In genomic region chr3:51984269-51984647, GRCh38 we compare ENCODE assay signal across 9 cellular contexts. TPM values are rescaled to one million over a fixed set of nuclear protein-coding genes. Genes with fewer than 3 reads are reported as not detected.
DNase-seq lines count a peak whose midpoint lies in the region; ATAC-seq and TF ChIP-seq lines count a peak whose summit lies in the region.
"Had no signal": no experiment of that assay in that cellular context is flagged by ENCODE, and none has a peak within 500 bp of the region (broad histone marks: within the 10 kb centered on the region; RNA-seq: fewer than 3 reads in every experiment).

No MANE protein-coding gene starts in this region.

- no peak overlapping the region for H3K56ac ChIP-seq in IMR-90 (ENCODE audit: extremely low read depth, insufficient read depth, low read length)

- no peak overlapping the region for H2BK15ac ChIP-seq in IMR-90 (ENCODE audit: low read depth, low read length)

- H3K9me1 ChIP-seq in IMR-90 (ENCODE audit: insufficient read depth, low read length): peaks cover 9% of the 10 kb centered on the region

- POLR2A ChIA-PET in IMR-90 (lab: Charles Lee; ENCODE audit: unreplicated experiment): no interaction called here
- POLR2A ChIA-PET in naive thymus-derived CD8-positive, alpha-beta T cell (lab: Charles Lee): interaction anchor here (2.3 to 3.6 kb wide), 4 partner anchors 9 to 72 kb away, joined by 8 to 41 read pairs (median 24); partner anchors contain the start of genes ABHD14A, ABHD14B, DUSP7 and RPL29

- H3K14ac ChIP-seq in IMR-90 (replicated peaks; ENCODE audit: low read depth, low read length): no peak overlapping the region

- no peak for TF ChIP-seq POLR2A in IMR-90 (IDR thresholded peaks at IDR 0.05; ENCODE audit: low read depth, low read length)

- H3K4me3 Mint-ChIP-seq in chondrocyte (ENCODE audit: unreplicated experiment): peak overlapping the region; percentile 88
- H3K4me3 Mint-ChIP-seq in naive thymus-derived CD8-positive, alpha-beta T cell: peak overlapping the region; percentile 53 to 99 (median 89)

- intact Hi-C loops in IMR-90 (cut with micrococcal nuclease): no loop called here

- dilution Hi-C loops in IMR-90 (cut with HindIII; ENCODE audit: low sequenced_read_pairs, unreplicated experiment): no loop called here

- no peak for TF ChIP-seq CTCF in 22Rv1 (IDR thresholded peaks at IDR 0.05)
- TF ChIP-seq CTCF in IMR-90 (conservative IDR thresholded peaks at IDR 0.05; ENCODE audit: low read depth, low read length): no peak
- no peak for TF ChIP-seq CTCF in chondrocyte (IDR thresholded peaks at IDR 0.05)

- no peak overlapping the region for H2BK20ac ChIP-seq in IMR-90 (ENCODE audit: low read depth, low read length)

- no peak for TF ChIP-seq RAD21 in IMR-90 (IDR thresholded peaks at IDR 0.05; ENCODE audit: low read length)

- peak overlapping the region; percentile 84 for H2BK5ac ChIP-seq in IMR-90 (ENCODE audit: low read depth, low read length, poor library complexity, severe bottlenecking)

- DNase-seq in IMR-90 (no peak), chondrocyte (ENCODE audit: low spot score) (no peak), NCI-H1436 (lab: John Stamatoyannopoulos, UW) (no peak), COLO668 (lab: John Stamatoyannopoulos, UW; ENCODE audit: unreplicated experiment) (no peak), HK-2 (ENCODE audit: unreplicated experiment) (no peak)
- no peak for DNase-seq in naive thymus-derived CD8-positive, alpha-beta T cell
- no peak for DNase-seq in activated CD4-positive, alpha-beta T cell treated with anti-CD3 and anti-CD28 coated beads for 48 hours
- DNase-seq: DMS79 treated with DMSO at 0.1 percent for 48 hours had no signal

- peak overlapping the region; percentile 96 for H2AK9ac ChIP-seq in IMR-90 (replicated peaks; ENCODE audit: low read depth, low read length, poor library complexity)

- H3K4me2 ChIP-seq in IMR-90 (ENCODE audit: low read depth, low read length): no peak overlapping the region

- no peak overlapping the region for H4K5ac ChIP-seq in IMR-90 (ENCODE audit: low read depth, low read length)

- H3K23ac ChIP-seq in IMR-90 (ENCODE audit: low read depth, low read length): no peak overlapping the region; the same call in 1 of the 2 replicates

- peaks cover 2% of the 10 kb centered on the region; the same call in 1 of the 2 replicates for H3K36me3 ChIP-seq in IMR-90 (ENCODE audit: control insufficient read depth, insufficient read depth, low read length)

- peaks cover 5 to 51% of the 10 kb centered on the region in 2 experiments; a peak in 3 of 4 replicates for H3K79me1 ChIP-seq in IMR-90 (ENCODE audit: low read depth in 1 of 2, low read length in 2 of 2)

- no peaks in the 10 kb centered on the region for H3K27me3 ChIP-seq in IMR-90 (ENCODE audit: control insufficient read depth, insufficient read depth, low read length)

- H4K91ac ChIP-seq in IMR-90 (ENCODE audit: insufficient read depth, low read depth, low read length): 0 out of 2 replicates have a peak overlapping the region, but pooled peaks have one; percentile 78

- H3K9me3 Mint-ChIP-seq in chondrocyte (ENCODE audit: low read depth): no peaks in the 10 kb centered on the region
- no peaks in the 10 kb centered on the region for H3K9me3 Mint-ChIP-seq in naive thymus-derived CD8-positive, alpha-beta T cell

- H3K36me3 Mint-ChIP-seq in chondrocyte (ENCODE audit: low read depth): no peaks in the 10 kb centered on the region
- H3K36me3 Mint-ChIP-seq in naive thymus-derived CD8-positive, alpha-beta T cell: no peaks in the 10 kb centered on the region

- peak overlapping the region; percentile 84 for H3K4ac ChIP-seq in IMR-90 (ENCODE audit: low read depth, low read length)

- no peak overlapping the region for H3K9ac ChIP-seq in IMR-90 (ENCODE audit: low read depth, low read length)

- H3K4me1 Mint-ChIP-seq in chondrocyte (ENCODE audit: low read depth): peaks cover 25% of the 10 kb centered on the region
- peaks cover 14 to 32% (median 28%) of the 10 kb centered on the region in 4 donors for H3K4me1 Mint-ChIP-seq in naive thymus-derived CD8-positive, alpha-beta T cell

- H3K27ac Mint-ChIP-seq in chondrocyte (ENCODE audit: unreplicated experiment): no peak overlapping the region
- peak overlapping the region in 9 of 10 donors; percentile 52 to 94 (median 83) for H3K27ac Mint-ChIP-seq in naive thymus-derived CD8-positive, alpha-beta T cell

- CTCF ChIA-PET in IMR-90 (lab: Yijun Ruan, JAX): no interaction called here

- in situ Hi-C loops in IMR-90 (cut with MboI; ENCODE audit: low sequenced_read_pairs): no loop called here

- H3K27ac ChIP-seq in 22Rv1: peak overlapping the region; percentile 99
- H3K27ac ChIP-seq in IMR-90 (ENCODE audit: insufficient read depth, low read length): no peak overlapping the region

- peaks cover 13% of the 10 kb centered on the region for H3K4me1 ChIP-seq in IMR-90 (ENCODE audit: control insufficient read depth, insufficient read depth, low read length)

- no peak overlapping the region for H3K4me3 ChIP-seq in IMR-90 (ENCODE audit: insufficient read depth, low read depth, low read length)

- peak overlapping the region in 1 of 2 experiments; percentile 79; a peak in 1 of 4 replicates for H4K8ac ChIP-seq in IMR-90 (ENCODE audit: low read depth in 2 of 2, low read length in 2 of 2)

- H2BK120ac ChIP-seq in IMR-90 (ENCODE audit: low read depth, low read length): no peak overlapping the region

- ATAC-seq in IMR-90 (ENCODE audit: low read depth): no peak
- no peak for ATAC-seq in naive thymus-derived CD8-positive, alpha-beta T cell

- H2AK5ac ChIP-seq in IMR-90 (ENCODE audit: low read depth, low read length): peak overlapping the region; percentile 98

- H2AFZ ChIP-seq in IMR-90 (replicated peaks; ENCODE audit: low read length, poor library complexity): no peak overlapping the region

- no peak overlapping the region for H3K18ac ChIP-seq in IMR-90 (ENCODE audit: low read depth, low read length)

- BruUV-seq in IMR-90 (replicated peaks; lab: Mats Ljungman, UMichigan): no TSS peak

- no peaks in the 10 kb centered on the region for H3K27me3 Mint-ChIP-seq in chondrocyte (ENCODE audit: low read depth)
- no peaks in the 10 kb centered on the region for H3K27me3 Mint-ChIP-seq in naive thymus-derived CD8-positive, alpha-beta T cell

- peaks cover 4% of the 10 kb centered on the region for H4K20me1 ChIP-seq in IMR-90 (ENCODE audit: insufficient read depth, low read length)

- no peaks in the 10 kb centered on the region for H3K9me3 ChIP-seq in IMR-90 (ENCODE audit: control insufficient read depth, insufficient read depth, low read length)

TF ChIP-seq in IMR-90, 13 proteins besides CTCF, POLR2A, EP300 and RAD21 (continues in another document):
- TF ChIP-seq BHLHE40 (IDR thresholded peaks at IDR 0.05; ENCODE audit: low read depth, low read length) (no peak), MAFK (IDR thresholded peaks at IDR 0.05; ENCODE audit: low read depth, low read length) (no peak), MAZ (IDR thresholded peaks at IDR 0.05; ENCODE audit: borderline replicate concordance, low read depth, low read length) (no peak), RFX5 (IDR thresholded peaks at IDR 0.05; ENCODE audit: low read depth, low read length) (no peak), NFE2L2 (IDR thresholded peaks at IDR 0.05; ENCODE audit: low read depth, low read length) (no peak)

RNA-seq across cellular contexts. Expression of gene ACY1, which starts 0.9 kb away (rescaled TPM):
- total RNA-seq in IMR-90 (2012; rRNA removed) (21.1 and 22.0 TPM in 2 replicates), chondrocyte (21.1 to 24.5 TPM (median 21.7 TPM) in 3 replicates)
- 44.8 and 47.1 TPM in 2 replicates for polyA plus RNA-seq in IMR-90 (2012; rRNA removed)
- polyA plus RNA-seq in IMR-90 (2012; cell fraction: cytosol; rRNA removed): 44.3 and 84.7 TPM in 2 replicates
- polyA plus RNA-seq in IMR-90 (2012; cell fraction: nucleus; rRNA removed; ENCODE audit: low replicate concordance): 49.3 and 84.6 TPM in 2 replicates
- 10 to 100 TPM; 14.1 to 15.8 TPM for total RNA-seq in naive thymus-derived CD8-positive, alpha-beta T cell
- 10 to 100 TPM; 18.5 to 28.5 (median 18.6) TPM for polyA plus RNA-seq in naive thymus-derived CD8-positive, alpha-beta T cell

RNA-seq across cellular contexts. Expression of gene ABHD14A, which starts 9.4 kb away (rescaled TPM):
- 3.1 and 3.4 TPM in 2 replicates for total RNA-seq in IMR-90 (2012; rRNA removed)
- 10.0 and 12.2 TPM in 2 replicates for polyA plus RNA-seq in IMR-90 (2012; rRNA removed)
- 12.0 and 24.8 TPM in 2 replicates for polyA plus RNA-seq in IMR-90 (2012; cell fraction: cytosol; rRNA removed)
- polyA plus RNA-seq in IMR-90 (2012; cell fraction: nucleus; rRNA removed; ENCODE audit: low replicate concordance): 3.6 and 5.7 TPM in 2 replicates
- 10.0 to 19.4 TPM (median 10.2 TPM) in 3 replicates for total RNA-seq in chondrocyte
- total RNA-seq in naive thymus-derived CD8-positive, alpha-beta T cell: 10 to 100 TPM; 17.7 to 22.1 TPM
- 100 to 1,000 TPM in 1 of 3 donors, 10 to 100 TPM in 2; 94.6 to 100 (median 94.9) TPM for polyA plus RNA-seq in naive thymus-derived CD8-positive, alpha-beta T cell

RNA-seq across cellular contexts. Expression of gene ABHD14B, which starts 10.4 kb away (rescaled TPM):
- total RNA-seq in IMR-90 (2012; rRNA removed): 6.4 and 7.2 TPM in 2 replicates
- 28.3 and 30.4 TPM in 2 replicates for polyA plus RNA-seq in IMR-90 (2012; rRNA removed)
- polyA plus RNA-seq in IMR-90 (2012; cell fraction: cytosol; rRNA removed): 17.0 and 38.2 TPM in 2 replicates
- 29.9 and 36.0 TPM in 2 replicates for polyA plus RNA-seq in IMR-90 (2012; cell fraction: nucleus; rRNA removed; ENCODE audit: low replicate concordance)
- total RNA-seq in chondrocyte: 24.3 to 38.0 TPM (median 25.7 TPM) in 3 replicates
- total RNA-seq in naive thymus-derived CD8-positive, alpha-beta T cell: 10 to 100 TPM; 56.4 to 60.4 TPM
- polyA plus RNA-seq in naive thymus-derived CD8-positive, alpha-beta T cell: 10 to 100 TPM; 69.3 to 84.6 (median 73.2) TPM

RNA-seq across cellular contexts. Expression of gene RPL29, which starts 11.4 kb away (rescaled TPM):
- total RNA-seq in IMR-90 (2012; rRNA removed) (1,798 and 2,081 TPM in 2 replicates), chondrocyte (610 to 772 TPM (median 621 TPM) in 3 replicates)
- polyA plus RNA-seq in IMR-90 (2012; rRNA removed): 2,126 and 2,187 TPM in 2 replicates
- 1,284 and 2,643 TPM in 2 replicates for polyA plus RNA-seq in IMR-90 (2012; cell fraction: cytosol; rRNA removed)
- polyA plus RNA-seq in IMR-90 (2012; cell fraction: nucleus; rRNA removed; ENCODE audit: low replicate concordance): 510 and 968 TPM in 2 replicates
- 1,000 to 10,000 TPM; 1,232 to 1,277 TPM for total RNA-seq in naive thymus-derived CD8-positive, alpha-beta T cell
- polyA plus RNA-seq in naive thymus-derived CD8-positive, alpha-beta T cell: 1,000 to 10,000 TPM; 1,632 to 1,741 (median 1,693) TPM

RNA-seq across cellular contexts. Expression of gene PCBP4, which starts 17.0 kb away (rescaled TPM):
- total RNA-seq in IMR-90 (2012; rRNA removed) (70.8 and 71.1 TPM in 2 replicates), chondrocyte (35.5 to 63.8 TPM (median 55.7 TPM) in 3 replicates)
- 110 and 122 TPM in 2 replicates for polyA plus RNA-seq in IMR-90 (2012; rRNA removed)
- 83.1 and 134 TPM in 2 replicates for polyA plus RNA-seq in IMR-90 (2012; cell fraction: cytosol; rRNA removed)
- polyA plus RNA-seq in IMR-90 (2012; cell fraction: nucleus; rRNA removed; ENCODE audit: low replicate concordance): 274 and 587 TPM in 2 replicates
- total RNA-seq in naive thymus-derived CD8-positive, alpha-beta T cell: 1 to 10 TPM; 8.3 to 9.4 TPM
- polyA plus RNA-seq in naive thymus-derived CD8-positive, alpha-beta T cell: 10 to 100 TPM in 1 of 3 donors, 1 to 10 TPM in 2; 2.4 to 10.9 (median 5.3) TPM
